In genomic region chr12:19641235-19642080, GRCh38 we compare ENCODE assay signal across 1 cellular context.
TF ChIP-seq lines count a peak whose summit lies in the region.

No MANE protein-coding gene starts in this region.

TF ChIP-seq in H1, 55 proteins besides CTCF, POLR2A, EP300 and RAD21 (continued from another document):
- TF ChIP-seq SP4 (IDR thresholded peaks at IDR 0.05; ENCODE audit: low read length): no peak
- no peak for TF ChIP-seq CEBPB (IDR thresholded peaks at IDR 0.05; ENCODE audit: low read depth, low read length)
- no peak for TF ChIP-seq CREB1 (IDR thresholded peaks at IDR 0.05)
- TF ChIP-seq EZH2 (IDR thresholded peaks at IDR 0.05; ENCODE audit: low read depth, low read length, severe bottlenecking): no peak
- no peak for TF ChIP-seq CHD1 (IDR thresholded peaks at IDR 0.05; ENCODE audit: low read depth, low read length)
